8 cellular contexts compared by ENCODE assay signal in the genomic region with DNA sequence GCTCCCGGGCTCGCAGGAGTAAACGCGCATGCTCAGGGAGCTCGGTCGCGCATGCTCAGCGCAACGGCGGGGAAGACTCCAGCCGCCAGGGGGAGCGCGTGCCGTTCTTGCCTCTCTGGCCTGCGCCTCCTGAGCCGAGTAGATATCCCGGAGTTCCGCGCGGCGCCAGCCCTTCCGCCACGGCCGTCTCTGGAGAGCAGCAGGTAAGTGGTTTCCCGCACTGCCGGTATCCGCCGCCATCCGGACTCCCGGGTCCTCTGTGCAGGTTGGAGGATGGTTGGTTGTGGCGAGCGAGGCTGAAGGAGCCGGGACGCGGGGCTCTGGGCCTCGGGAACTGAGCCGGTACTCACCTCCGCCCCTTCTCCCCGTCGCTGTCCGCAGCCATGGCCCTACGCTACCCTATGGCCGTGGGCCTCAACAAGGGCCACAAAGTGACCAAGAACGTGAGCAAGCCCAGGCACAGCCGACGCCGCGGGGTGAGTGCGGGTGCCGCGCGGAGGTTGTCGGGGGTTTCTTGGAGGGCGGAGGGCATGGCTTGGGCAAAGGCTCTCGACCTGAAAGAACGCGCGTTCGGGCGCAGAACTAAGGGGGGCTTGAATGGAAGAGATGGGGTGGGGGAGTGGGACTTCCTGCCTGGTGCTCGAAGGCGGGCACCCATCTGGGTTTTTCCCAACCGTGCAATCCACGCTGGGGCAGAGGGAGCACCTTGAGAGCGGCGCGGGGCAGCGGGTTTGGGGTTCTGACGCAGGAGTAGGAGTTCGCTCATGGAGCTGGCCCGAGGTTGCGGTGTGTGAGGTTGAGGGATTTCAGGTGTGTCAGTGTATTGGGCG.
DNase-seq lines count a peak whose midpoint lies in the region; ATAC-seq and FAIRE-seq lines count a peak whose summit lies in the region.

RPL36 (plus strand) TSS at position 171 of the 830 bp plus-strand sequence; CDS start at position 384, 213 bp downstream.

- ATAC-seq in GM18858 (IDR thresholded peaks at IDR 0.05; ENCODE audit: unreplicated experiment) (peak; percentile 35), HG03196 (IDR thresholded peaks at IDR 0.05; ENCODE audit: unreplicated experiment) (peak; percentile 48)
- peak; percentile 58 to 61 for ATAC-seq in activated CD4-positive, CD25-positive, alpha-beta regulatory T cell treated with anti-CD3 and anti-CD28 coated beads, Interleukin-2, amount 50 U/mL, for 24 hours

- DNase-seq in NCI-H446 (lab: John Stamatoyannopoulos, UW), result peak; percentile 94 to 99
- DNase-seq in cerebellar cortex (ENCODE audit: low spot score), result peak; percentile 94
- DNase-seq in stimulated activated CD4-positive, alpha-beta T cell treated with anti-CD3 and anti-CD28 coated beads, Interleukin-12 subunit alpha, Interleukin-12 subunit beta, amount 100 ng/mL, for 4 hours, result peak; percentile 100

- FAIRE-seq in A204.1 (lab: Jason Lieb, UNC), result peak; percentile 53
- FAIRE-seq in islet of Langerhans (lab: Jason Lieb, UNC), result peak; percentile 41

Comparison
In these comparisons a context has a peak if more than half of its experiments do, and no peak if none do; other contexts are left out.
1. Peak in every context shown above with its lines: DNase-seq and ATAC-seq.